ENCODE assay signal across 23 cellular contexts in genomic region chr2:145930318-145930717, GRCh38.
A peak's percentile ranks its signal among the peaks of the same experiment; 100 is the strongest.
DNase-seq lines count a peak whose midpoint lies in the region; ATAC-seq, FAIRE-seq and TF ChIP-seq lines count a peak whose summit lies in the region.
"Had no signal": no experiment of that assay in that cellular context is flagged by ENCODE, and none has a peak within 500 bp of the region (broad histone marks: within the 10 kb centered on the region; RNA-seq: fewer than 3 reads in every experiment).

No MANE protein-coding gene starts in this region.

- DNase-seq in SK-N-SH = no peak
- no peak for DNase-seq in H1 (ENCODE audit: low read depth in 1 of 2, low spot score in 2 of 2)
- peak; percentile 18 for DNase-seq in neural progenitor cell (ENCODE audit: low spot score)
- no peak for DNase-seq in trophoblast cell
- no peak for DNase-seq in H4 (ENCODE audit: low spot score)
- DNase-seq: 8988T; CD4-positive, alpha-beta T cell; HCEC 1CT; IMR-90; KG1; MM.1S; NCI-H1694 treated with DMSO at 0.1 percent for 48 hours; NCI-H2171 treated with DMSO at 0.1 percent for 48 hours; NCI-H345; NCI-H510A treated with DMSO at 0.1 percent for 48 hours; NCI-H774; PC-9; SJCRH30 had no signal

- H3K79me1 ChIP-seq in H1 (ENCODE audit: low read depth, low read length) (no peaks in the 10 kb centered on the region), trophoblast cell (ENCODE audit: low read length) (no peaks in the 10 kb centered on the region)

- H3K36me3 ChIP-seq in SK-N-SH (replicated peaks in 1 of 2; ENCODE audit: control insufficient read depth in 1 of 2, insufficient read depth in 2 of 2, low read length in 1 of 2) = no peaks in the 10 kb centered on the region
- H3K36me3 ChIP-seq in H1 (ENCODE audit: control insufficient read depth in 2 of 4, insufficient read depth in 4 of 4, low read length in 3 of 4) = no peaks in the 10 kb centered on the region
- no peaks in the 10 kb centered on the region for H3K36me3 ChIP-seq in neural progenitor cell
- H3K36me3 ChIP-seq in gastroesophageal sphincter = no peaks in the 10 kb centered on the region
- H3K36me3 ChIP-seq in trophoblast cell (ENCODE audit: control insufficient read depth in 1 of 2, insufficient read depth in 2 of 2, low read length in 2 of 2) = no peaks in the 10 kb centered on the region
- H3K36me3 ChIP-seq: SJCRH30 had no signal

- H4K8ac ChIP-seq in H1 (ENCODE audit: extremely low read depth, insufficient read depth, low read length) (no peak overlapping the region), trophoblast cell (ENCODE audit: low read depth, low read length) (no peak overlapping the region)

- no peak overlapping the region for H3K18ac ChIP-seq in H1 (ENCODE audit: extremely low read depth, low read length)
- no peak overlapping the region for H3K18ac ChIP-seq in trophoblast cell (ENCODE audit: low read length)

- no peak overlapping the region for H3K27ac ChIP-seq in SK-N-SH (ENCODE audit: low read depth in 2 of 2, low read length in 1 of 2)
- no peak overlapping the region; the same call in 1 of the 2 replicates for H3K27ac ChIP-seq in H1 (ENCODE audit: low read depth, low read length)
- H3K27ac ChIP-seq in neural progenitor cell = no peak overlapping the region
- H3K27ac ChIP-seq in gastroesophageal sphincter = no peak overlapping the region
- no peak overlapping the region for H3K27ac ChIP-seq in trophoblast cell (ENCODE audit: low read depth, low read length)
- H3K27ac ChIP-seq: PC-9 had no signal

- TF ChIP-seq RAD21 in SK-N-SH (IDR thresholded peaks at IDR 0.05; ENCODE audit: low read length) (no peak), H1 (IDR thresholded peaks at IDR 0.05 in 1 of 2, conservative IDR thresholded peaks at IDR 0.05 in 1 of 2; ENCODE audit: low read depth in 2 of 2, low read length in 2 of 2) (no peak)

- H3K9me3 ChIP-seq in SK-N-SH = no peaks in the 10 kb centered on the region
- H3K9me3 ChIP-seq in H1 (ENCODE audit: insufficient read depth in 2 of 2, low read depth in 1 of 2, low read length in 1 of 2) = no peaks in the 10 kb centered on the region
- H3K9me3 ChIP-seq in neural progenitor cell (ENCODE audit: low read depth) = no peaks in the 10 kb centered on the region
- no peaks in the 10 kb centered on the region for H3K9me3 ChIP-seq in gastroesophageal sphincter
- H3K9me3 ChIP-seq in trophoblast cell (ENCODE audit: insufficient read depth, low read depth, low read length) = no peaks in the 10 kb centered on the region
- H3K9me3 ChIP-seq: SJCRH30 had no signal

- H3K9me2 ChIP-seq in SK-N-SH = no peaks in the 10 kb centered on the region

- H3K4me3 ChIP-seq in SK-N-SH (ENCODE audit: low read depth in 2 of 2, low read length in 1 of 2) (no peak overlapping the region), H1 (ENCODE audit: extremely low read depth in 1 of 4, insufficient read depth in 2 of 4, low read depth in 3 of 4, low read length in 4 of 4) (no peak overlapping the region), neural progenitor cell (no peak overlapping the region), gastroesophageal sphincter (no peak overlapping the region), trophoblast cell (ENCODE audit: low read depth, low read length) (no peak overlapping the region)
- H3K4me3 ChIP-seq: PC-9, SJCRH30 had no signal

- H2BK120ac ChIP-seq in H1 (replicated peaks; ENCODE audit: low read depth, low read length) (no peak overlapping the region), trophoblast cell (ENCODE audit: insufficient read depth, low read length, poor library complexity) (no peak overlapping the region)

- ATAC-seq in SK-N-SH treated with all-trans-retinoic acid at 6 μM for 48 hours (no peak), gastroesophageal sphincter (no peak)
- ATAC-seq: Right ventricle myocardium inferior had no signal

- no peak overlapping the region for H3K56ac ChIP-seq in H1 (replicated peaks; ENCODE audit: insufficient read length, low read depth, low read length)

- peak overlapping the region; percentile 11; the same call in 1 of the 2 replicates for H2AFZ ChIP-seq in SK-N-SH (ENCODE audit: low read depth)
- H2AFZ ChIP-seq in H1 (ENCODE audit: low read length) = peak overlapping the region; percentile 46
- peak overlapping the region; percentile 39 for H2AFZ ChIP-seq in neural progenitor cell (replicated peaks)
- H2AFZ ChIP-seq in trophoblast cell (ENCODE audit: insufficient read depth, low read length, poor library complexity) = no peak overlapping the region
- H2AFZ ChIP-seq: PC-9 had no signal

- no peaks in the 10 kb centered on the region for H3F3A ChIP-seq in SK-N-SH (replicated peaks; ENCODE audit: insufficient read depth)
- no peaks in the 10 kb centered on the region for H3F3A ChIP-seq in neural progenitor cell (ENCODE audit: low read depth)

- H3K4me1 ChIP-seq in SK-N-SH (ENCODE audit: control insufficient read depth in 1 of 2, insufficient read depth in 2 of 2, low read depth in 1 of 2, low read length in 1 of 2) (no peaks in the 10 kb centered on the region; a peak in 1 of 4 replicates), H1 (replicated peaks in 1 of 4; ENCODE audit: control insufficient read depth in 3 of 4, insufficient read depth in 4 of 4, low read length in 3 of 4) (peaks cover 0 to 11% (median 0%) of the 10 kb centered on the region in 4 experiments; a peak in 1 of 7 replicates), neural progenitor cell (peaks cover 30% of the 10 kb centered on the region), gastroesophageal sphincter (peaks cover 0 to 7% (median 0%) of the 10 kb centered on the region in 3 donors), trophoblast cell (ENCODE audit: control insufficient read depth in 1 of 2, insufficient read depth in 2 of 2, low read length in 2 of 2) (no peaks in the 10 kb centered on the region)

- no peak for TF ChIP-seq POLR2A in H1 (IDR thresholded peaks at IDR 0.05; ENCODE audit: control extremely low read depth in 1 of 2, low read depth in 2 of 2, low read length in 2 of 2)
- no peak for TF ChIP-seq POLR2A in gastroesophageal sphincter (IDR thresholded peaks at IDR 0.05)

- H3K36me3 Mint-ChIP-seq in neural progenitor cell = no peaks in the 10 kb centered on the region

- H3K27me3 ChIP-seq in SK-N-SH (ENCODE audit: insufficient read depth) (no peaks in the 10 kb centered on the region), H1 (replicated peaks in 1 of 4; ENCODE audit: control insufficient read depth in 3 of 4, extremely low read depth in 1 of 4, insufficient read depth in 3 of 4, low read length in 3 of 4) (no peaks in the 10 kb centered on the region), neural progenitor cell (no peaks in the 10 kb centered on the region), gastroesophageal sphincter (no peaks in the 10 kb centered on the region), trophoblast cell (ENCODE audit: insufficient read depth, low read length) (no peaks in the 10 kb centered on the region)
- H3K27me3 ChIP-seq: SJCRH30 had no signal

- H2AK5ac ChIP-seq in H1 (ENCODE audit: low read depth, low read length) (no peak overlapping the region), trophoblast cell (ENCODE audit: low read length) (no peak overlapping the region)

- no peak overlapping the region for H3K4me3 Mint-ChIP-seq in neural progenitor cell
- H3K4me3 Mint-ChIP-seq: CD4-positive, alpha-beta T cell had no signal

- 41% methylated on average over 2 of the region's 2 CpGs for WGBS in SK-N-SH (ENCODE audit: low lambda C conversion rate)
- 42% methylated on average over 2 of the region's 2 CpGs; no CpG with 5 or more reads in 1 of the 2 experiments for WGBS in H1 (ENCODE audit: extremely low coverage in 1 of 2, insufficient coverage in 1 of 2, insufficient read length in 1 of 2, insufficient replicate concordance in 2 of 2, low coverage in 1 of 2, low lambda C conversion rate in 2 of 2, missing lambda C conversion rate in 1 of 2), 2 experiments
- WGBS in gastroesophageal sphincter (ENCODE audit: low coverage in 1 of 2), 2 donors = 25 to 43% methylated on average over 2 of the region's 2 CpGs
- WGBS in trophoblast cell (ENCODE audit: extremely low coverage, insufficient coverage, insufficient read length) = no CpG with 5 or more reads among the region's 2 CpGs

- POLR2A ChIA-PET in SK-N-SH (lab: Yijun Ruan, JAX) = no interaction called here
- POLR2A ChIA-PET in H1 (lab: Charles Lee; ENCODE audit: partially characterized antibody) = no interaction called here

- TF ChIP-seq EP300 in SK-N-SH (IDR thresholded peaks at IDR 0.05; ENCODE audit: borderline replicate concordance in 1 of 2, low read depth in 1 of 2, low read length in 1 of 2) = no peak
- no peak for TF ChIP-seq EP300 in H1 (IDR thresholded peaks at IDR 0.05; ENCODE audit: borderline replicate concordance in 1 of 2, low read depth in 2 of 2, low read length in 2 of 2)
- no peak for TF ChIP-seq EP300 in gastroesophageal sphincter (IDR thresholded peaks at IDR 0.05)

- CTCF ChIA-PET in SK-N-SH (lab: Yijun Ruan, JAX) = no interaction called here
- CTCF ChIA-PET in H1 (lab: Charles Lee; ENCODE audit: partially characterized antibody) = interaction anchor here (1.8 kb wide), 1 partner anchor 12 kb away, joined by 4 read pairs; no protein-coding TSS in a partner anchor

- H4K91ac ChIP-seq in H1 (replicated peaks; ENCODE audit: insufficient read length, low read length) (no peak overlapping the region), trophoblast cell (ENCODE audit: low read depth, low read length) (no peak overlapping the region)

- TF ChIP-seq CTCF in SK-N-SH (IDR thresholded peaks at IDR 0.05) (no peak), H1 (IDR thresholded peaks at IDR 0.05; ENCODE audit: control extremely low read depth in 1 of 3, insufficient read depth in 1 of 3, low read depth in 1 of 3, low read length in 3 of 3) (no peak), neural progenitor cell (IDR thresholded peaks at IDR 0.05) (no peak), gastroesophageal sphincter (IDR thresholded peaks at IDR 0.05) (no peak)

- H3K27ac Mint-ChIP-seq in neural progenitor cell = peak overlapping the region; percentile 87
- H3K27ac Mint-ChIP-seq: CD4-positive, alpha-beta T cell had no signal

- H3K23ac ChIP-seq in H1 (ENCODE audit: insufficient read length) (no peak overlapping the region), trophoblast cell (ENCODE audit: low read length) (no peak overlapping the region)

- no peak overlapping the region for H3K4ac ChIP-seq in H1 (replicated peaks; ENCODE audit: insufficient read length, low read depth, low read length)
- H3K4ac ChIP-seq in trophoblast cell (ENCODE audit: low read depth, low read length) = no peak overlapping the region

- no peaks in the 10 kb centered on the region for H3K23me2 ChIP-seq in H1 (ENCODE audit: low read depth, low read length)

- H4K20me1 ChIP-seq in SK-N-SH (ENCODE audit: insufficient read depth) (no peaks in the 10 kb centered on the region), H1 (replicated peaks in 1 of 2; ENCODE audit: control insufficient read depth in 1 of 2, insufficient read depth in 2 of 2, low read length in 2 of 2) (no peaks in the 10 kb centered on the region), neural progenitor cell (ENCODE audit: low read depth) (no peaks in the 10 kb centered on the region)

- no peaks in the 10 kb centered on the region for H3K79me2 ChIP-seq in SK-N-SH (ENCODE audit: insufficient read depth)
- H3K79me2 ChIP-seq in H1 (ENCODE audit: control insufficient read depth in 1 of 2, insufficient read depth in 2 of 2, low read length in 2 of 2) = no peaks in the 10 kb centered on the region
- no peaks in the 10 kb centered on the region for H3K79me2 ChIP-seq in neural progenitor cell (ENCODE audit: low read depth)
- no peaks in the 10 kb centered on the region for H3K79me2 ChIP-seq in trophoblast cell (ENCODE audit: control insufficient read depth, insufficient read depth, low read length, poor library complexity)

- H2BK15ac ChIP-seq in H1 (ENCODE audit: low read length) = no peak overlapping the region

- H3K9me3 Mint-ChIP-seq in neural progenitor cell = no peaks in the 10 kb centered on the region
- H3K9me3 Mint-ChIP-seq: CD4-positive, alpha-beta T cell had no signal

- no peak for FAIRE-seq in H1 (lab: Jason Lieb, UNC)
- FAIRE-seq: D721Med, GM18507 had no signal

- H2BK5ac ChIP-seq in H1 (ENCODE audit: low read depth, low read length) = no peak overlapping the region
- H2BK5ac ChIP-seq in trophoblast cell (ENCODE audit: low read depth, low read length, poor library complexity) = no peak overlapping the region

- H3K14ac ChIP-seq in H1 (ENCODE audit: insufficient read length) = no peak overlapping the region
- no peak overlapping the region for H3K14ac ChIP-seq in trophoblast cell (ENCODE audit: low read length)

- H3K4me2 ChIP-seq in SK-N-SH = no peak overlapping the region
- no peak overlapping the region for H3K4me2 ChIP-seq in H1 (ENCODE audit: insufficient read depth in 1 of 2, low read depth in 2 of 2, low read length in 2 of 2)
- no peak overlapping the region for H3K4me2 ChIP-seq in neural progenitor cell
- no peak overlapping the region for H3K4me2 ChIP-seq in trophoblast cell (ENCODE audit: low read length)
- H3K4me2 ChIP-seq: PC-9 had no signal

- H2BK12ac ChIP-seq in H1 (ENCODE audit: low read depth, low read length) = no peak overlapping the region
- H2BK12ac ChIP-seq in trophoblast cell (ENCODE audit: low read length) = no peak overlapping the region

- H4K5ac ChIP-seq in H1 (ENCODE audit: insufficient read length, low read depth, low read length) = no peak overlapping the region

- peaks cover 50% of the 10 kb centered on the region for H3K4me1 Mint-ChIP-seq in neural progenitor cell

- H3K9ac ChIP-seq in SK-N-SH (no peak overlapping the region), H1 (replicated peaks in 1 of 4; ENCODE audit: extremely low read depth in 1 of 4, low read depth in 3 of 4, low read length in 3 of 4) (no peak overlapping the region), neural progenitor cell (no peak overlapping the region), trophoblast cell (ENCODE audit: low read length) (no peak overlapping the region)

- H2BK20ac ChIP-seq in H1 (ENCODE audit: low read length) = no peak overlapping the region

- no peak overlapping the region for H4K12ac ChIP-seq in trophoblast cell (ENCODE audit: low read depth, low read length)

- H3K27me3 Mint-ChIP-seq in neural progenitor cell (ENCODE audit: insufficient read depth, low read depth) = peaks cover 3% of the 10 kb centered on the region
- H3K27me3 Mint-ChIP-seq: CD4-positive, alpha-beta T cell had no signal
